In genomic region chr4:40199999-40200880, GRCh38 we compare ENCODE assay signal across 9 cellular contexts. TPM values are rescaled to one million over a fixed set of nuclear protein-coding genes. Genes with fewer than 3 reads are reported as not detected.
DNase-seq lines count a peak whose midpoint lies in the region; ATAC-seq and TF ChIP-seq lines count a peak whose summit lies in the region.
"Had no signal": no experiment of that assay in that cellular context is flagged by ENCODE, and none has a peak within 500 bp of the region (broad histone marks: within the 10 kb centered on the region; RNA-seq: fewer than 3 reads in every experiment).

No MANE protein-coding gene starts in this region.

- no peak for TF ChIP-seq CTCF in omental fat pad (IDR thresholded peaks at IDR 0.05)

- H3K4me1 ChIP-seq in CD4-positive, CD25-positive, alpha-beta regulatory T cell (ENCODE audit: control insufficient read depth, insufficient read depth, low read length, poor library complexity, severe bottlenecking): peaks cover 66% of the 10 kb centered on the region

- peak overlapping the region; percentile 97 for H3K4me3 ChIP-seq in CD4-positive, CD25-positive, alpha-beta regulatory T cell (ENCODE audit: low read depth, low read length)
- H3K4me3 ChIP-seq: HAP-1 had no signal

- peaks cover 18% of the 10 kb centered on the region for H3K36me3 ChIP-seq in CD4-positive, CD25-positive, alpha-beta regulatory T cell (ENCODE audit: control insufficient read depth, insufficient read depth, low read length)

- peak; percentile 43 to 92 (median 70) for DNase-seq in CD4-positive, CD25-positive, alpha-beta regulatory T cell
- DNase-seq in activated CD4-positive, alpha-beta T cell treated with anti-CD3 and anti-CD28 coated beads for 1 hour: peak; percentile 57
- peak; percentile 57 for DNase-seq in stimulated activated naive CD4-positive, alpha-beta T cell treated with Interleukin-2 at 50 U/mL for 16 hours (lab: John Stamatoyannopoulos, UW)
- DNase-seq in NCI-H2107 treated with DMSO at 0.1 percent for 48 hours (lab: John Stamatoyannopoulos, UW; ENCODE audit: unreplicated experiment): no peak
- no peak for DNase-seq in omental fat pad (ENCODE audit: low spot score)

- ATAC-seq in CD4-positive, CD25-positive, alpha-beta regulatory T cell (ENCODE audit: low read depth in 2 of 2): peak; percentile 33 to 47
- ATAC-seq in GM19463 (IDR thresholded peaks at IDR 0.05; ENCODE audit: unreplicated experiment): peak; percentile 58
- peak; percentile 53 for ATAC-seq in HG03565 (IDR thresholded peaks at IDR 0.05; ENCODE audit: unreplicated experiment)
- peak; percentile 38 for ATAC-seq in esophagus mucosa
- no peak for ATAC-seq in omental fat pad (ENCODE audit: low FRiP score)

- H3K27me3 ChIP-seq in CD4-positive, CD25-positive, alpha-beta regulatory T cell (ENCODE audit: control insufficient read depth, insufficient read depth, low read length): no peaks in the 10 kb centered on the region

- peak overlapping the region; percentile 97 to 99 (median 98) for H3K4me3 Mint-ChIP-seq in CD4-positive, CD25-positive, alpha-beta regulatory T cell

- no peaks in the 10 kb centered on the region for H3K9me3 ChIP-seq in CD4-positive, CD25-positive, alpha-beta regulatory T cell (ENCODE audit: control insufficient read depth in 2 of 2, low read length in 2 of 2)
- H3K9me3 ChIP-seq: HAP-1 had no signal

- H3K36me3 Mint-ChIP-seq in CD4-positive, CD25-positive, alpha-beta regulatory T cell: peaks cover 70% of the 10 kb centered on the region

- peaks cover 6 to 41% (median 26%) of the 10 kb centered on the region in 4 donors for H3K4me1 Mint-ChIP-seq in CD4-positive, CD25-positive, alpha-beta regulatory T cell

- H3K27ac Mint-ChIP-seq in CD4-positive, CD25-positive, alpha-beta regulatory T cell: peak overlapping the region; percentile 93 to 99 (median 99)

- H3K9me3 Mint-ChIP-seq in CD4-positive, CD25-positive, alpha-beta regulatory T cell: peaks cover 0 to 6% (median 0%) of the 10 kb centered on the region in 7 donors

- peaks cover 10% of the 10 kb centered on the region for H3K27me3 Mint-ChIP-seq in CD4-positive, CD25-positive, alpha-beta regulatory T cell

- H3K27ac ChIP-seq in CD4-positive, CD25-positive, alpha-beta regulatory T cell (ENCODE audit: insufficient read depth, low read length, poor library complexity, severe bottlenecking): peak overlapping the region; percentile 100

RNA-seq across cellular contexts. Expression of gene RHOH, which starts 3.4 kb away (rescaled TPM):
- total RNA-seq in CD4-positive, CD25-positive, alpha-beta regulatory T cell: 645 TPM
- 100 to 1,000 TPM; 360 to 479 (median 397) TPM for polyA plus RNA-seq in CD4-positive, CD25-positive, alpha-beta regulatory T cell
- total RNA-seq in esophagus mucosa: 1.2 TPM
- 1 to 10 TPM; 1.8 to 5.8 (median 4.6) TPM for total RNA-seq in omental fat pad

Comparison
In these comparisons a context has a peak if more than half of its experiments do, and no peak if none do; other contexts are left out.
1. DNase-seq: peak in CD4-positive, CD25-positive, alpha-beta regulatory T cell (3 of 3), activated CD4-positive, alpha-beta T cell treated with anti-CD3 and anti-CD28 coated beads for 1 hour (single experiment) and stimulated activated naive CD4-positive, alpha-beta T cell treated with Interleukin-2 at 50 U/mL for 16 hours (single experiment); none in NCI-H2107 treated with DMSO at 0.1 percent for 48 hours (single experiment) and omental fat pad (single experiment).
2. RNA of gene RHOH, which starts 3.4 kb away (total RNA-seq): 645 TPM in CD4-positive, CD25-positive, alpha-beta regulatory T cell (single experiment); 1.8 to 5.8 TPM in omental fat pad and 1.2 TPM in esophagus mucosa (single experiment); every median in the first group is over 10 times any median in the second.